In the genomic region with DNA sequence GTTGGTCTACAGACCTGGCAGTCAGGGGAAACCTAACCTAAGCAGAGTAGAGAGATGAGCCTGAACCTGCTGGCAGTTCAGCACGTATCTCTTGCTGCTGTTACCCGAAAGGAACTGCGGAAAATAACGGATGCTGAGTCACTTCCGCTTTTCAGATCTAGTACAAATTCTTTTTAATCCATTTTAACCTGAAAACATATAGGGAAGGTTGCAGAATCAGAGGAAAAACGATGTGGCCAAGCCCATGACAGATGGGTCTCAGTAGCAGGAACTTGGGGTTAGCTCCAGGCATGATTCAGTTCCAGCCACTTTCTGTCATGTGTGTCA, we compare ENCODE assay signal across 11 cellular contexts.
DNase-seq lines count a peak whose midpoint lies in the region; ATAC-seq and TF ChIP-seq lines count a peak whose summit lies in the region.
"Had no signal": no experiment of that assay in that cellular context is flagged by ENCODE, and none has a peak within 500 bp of the region (broad histone marks: within the 10 kb centered on the region; RNA-seq: fewer than 3 reads in every experiment).

No MANE protein-coding gene starts in this region.

- H3K4me1 ChIP-seq in sigmoid colon = no peaks in the 10 kb centered on the region

- no peaks in the 10 kb centered on the region for H3K36me3 ChIP-seq in sigmoid colon
- H3K36me3 ChIP-seq: WERI-Rb-1 had no signal

- TF ChIP-seq CTCF in GM13976 (IDR thresholded peaks at IDR 0.05; ENCODE audit: borderline replicate concordance, control extremely low read depth, extremely low read depth, insufficient read depth, missing control alignments) (no peak), sigmoid colon (IDR thresholded peaks at IDR 0.05) (no peak), omental fat pad (IDR thresholded peaks at IDR 0.05) (no peak)

- intact Hi-C loops in sigmoid colon (cut with DNase I) = no loop called here

- H3K9me3 ChIP-seq in sigmoid colon = no peaks in the 10 kb centered on the region

- no peak for TF ChIP-seq POLR2A in sigmoid colon (IDR thresholded peaks at IDR 0.05)

- no peak for TF ChIP-seq EP300 in sigmoid colon (IDR thresholded peaks at IDR 0.05)

- DNase-seq in GM13976 (ENCODE audit: low spot score) (peak; percentile 38), HT1080 (ENCODE audit: low read depth) (peak; percentile 80), activated T-cell treated with anti-CD3 and anti-CD28 coated beads for 4 hours (peak; percentile 9), sigmoid colon (no peak), omental fat pad (ENCODE audit: low spot score) (no peak)
- DNase-seq in stimulated activated CD4-positive, alpha-beta T cell treated with anti-CD3 and anti-CD28 coated beads, Interleukin-15, amount 100 ng/mL, for 48 hours (ENCODE audit: low read depth in 2 of 2) = peak; percentile 25 to 39
- DNase-seq: endodermal cell, WERI-Rb-1 had no signal

- ATAC-seq in HG03439 (IDR thresholded peaks at IDR 0.05; ENCODE audit: unreplicated experiment) (no peak), omental fat pad (ENCODE audit: low FRiP score) (no peak), HG03095 (IDR thresholded peaks at IDR 0.05; ENCODE audit: unreplicated experiment) (no peak)
- ATAC-seq: left lobe of liver had no signal

- no peaks in the 10 kb centered on the region for H3K27me3 ChIP-seq in sigmoid colon

- 40 to 75% methylated on average over 6 of the region's 6 CpGs for WGBS in sigmoid colon, 2 donors

- H3K4me3 ChIP-seq in sigmoid colon = no peak overlapping the region

- in situ Hi-C loops in GM13976 (cut with MboI; ENCODE audit: low sequenced_read_pairs, unreplicated experiment) = no loop called here

- no peak overlapping the region for H3K27ac ChIP-seq in sigmoid colon
- H3K27ac ChIP-seq: WERI-Rb-1 had no signal

Comparison
In these comparisons a context has a peak if more than half of its experiments do, and no peak if none do; other contexts are left out.
1. DNase-seq: peak in GM13976 (single experiment), HT1080 (single experiment), activated T-cell treated with anti-CD3 and anti-CD28 coated beads for 4 hours (single experiment) and stimulated activated CD4-positive, alpha-beta T cell treated with anti-CD3 and anti-CD28 coated beads, Interleukin-15, amount 100 ng/mL, for 48 hours (2 of 2); none in sigmoid colon (single experiment) and omental fat pad (single experiment).